Comparison of ENCODE assay signal across 9 cellular contexts in the genomic region with DNA sequence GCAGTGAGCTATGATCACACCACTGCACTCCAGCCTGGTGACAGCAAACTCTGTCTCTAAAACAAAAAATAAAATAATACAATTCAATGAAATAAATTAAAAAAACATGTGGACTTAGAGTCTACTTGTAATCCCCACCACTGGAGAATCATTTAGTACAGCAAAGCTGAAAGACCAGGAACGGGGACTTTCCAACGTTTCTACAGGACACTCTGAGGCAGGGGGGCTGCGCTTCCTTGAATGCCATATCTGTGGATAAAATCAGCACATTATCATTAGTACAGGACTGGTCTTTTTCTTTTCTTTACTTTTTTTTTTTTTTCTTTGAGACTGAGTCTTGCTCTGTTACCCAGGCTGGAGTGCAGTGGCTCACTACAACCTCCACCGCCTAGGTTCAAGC.
"Had no signal": no experiment of that assay in that cellular context is flagged by ENCODE, and none has a peak within 500 bp of the region (broad histone marks: within the 10 kb centered on the region; RNA-seq: fewer than 3 reads in every experiment).

No MANE protein-coding gene starts in this region.

- ATAC-seq: GM23338, HCT116 had no signal

- H3K4me2 ChIP-seq: GM23338 had no signal

- DNase-seq: GM23248, GOT3, H7, H9, HCEC 1CT, HFFc6 had no signal

- H3K27ac ChIP-seq: GM23248 had no signal

- H2AFZ ChIP-seq: GM23248, GM23338 had no signal

- H3K4me3 ChIP-seq: GM23248, GM23338, HAP-1 had no signal

- H3K36me3 ChIP-seq: HAP-1 had no signal

- H3K9ac ChIP-seq: GM23248 had no signal

- H3K4me1 ChIP-seq: HAP-1 had no signal

- H3K9me3 ChIP-seq: HAP-1 had no signal
